Comparison of ENCODE assay signal across 14 cellular contexts in the genomic region with DNA sequence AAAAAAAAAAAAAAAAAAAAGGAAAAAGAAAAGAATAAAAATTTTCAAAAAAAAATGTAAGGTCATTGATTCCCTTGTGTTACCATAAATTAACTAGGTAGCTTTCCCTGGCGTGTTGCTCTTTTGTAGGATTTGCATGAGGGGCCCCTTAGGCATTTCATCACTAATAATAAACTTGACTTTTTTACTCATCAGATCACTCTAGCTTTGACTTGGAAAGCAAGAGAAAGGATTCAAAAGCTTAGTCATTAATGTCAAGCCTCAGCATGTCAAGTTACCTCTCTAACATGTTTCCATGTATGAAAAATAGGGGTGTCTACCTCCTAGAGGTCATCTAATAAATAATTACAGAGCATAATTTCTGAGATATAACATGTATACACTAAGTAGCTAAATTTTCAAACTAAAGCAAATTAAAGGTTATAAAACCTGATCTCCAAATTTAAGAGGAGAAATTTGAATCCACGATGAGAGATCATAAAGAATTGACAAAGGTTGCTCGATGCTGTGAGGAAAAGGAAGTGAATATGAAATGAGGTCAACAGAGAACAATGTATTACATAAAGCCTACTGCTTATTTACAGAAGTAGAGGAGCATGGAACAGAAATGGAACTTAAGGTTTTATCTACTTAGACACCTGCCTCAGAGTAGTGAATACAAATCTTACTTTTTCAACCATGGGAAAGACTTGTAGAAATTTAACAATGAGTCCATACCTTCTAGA.
DNase-seq lines count a peak whose midpoint lies in the region; ATAC-seq, FAIRE-seq and TF ChIP-seq lines count a peak whose summit lies in the region.
"Had no signal": no experiment of that assay in that cellular context is flagged by ENCODE, and none has a peak within 500 bp of the region (broad histone marks: within the 10 kb centered on the region; RNA-seq: fewer than 3 reads in every experiment).

No MANE protein-coding gene starts in this region.

- no peak for DNase-seq in GM12891 (ENCODE audit: insufficient read length, low spot score)
- DNase-seq in activated CD8-positive, alpha-beta T cell treated with anti-CD3 and anti-CD28 coated beads, Interleukin-2, amount 10 ng/mL, durations not matched to agents 7 days and 5 days: no peak
- no peak for DNase-seq in NCI-H510A treated with DMSO at 0.1 percent for 48 hours (lab: John Stamatoyannopoulos, UW)
- no peak for DNase-seq in DMS114 treated with DMSO at 0.1 percent for 48 hours (lab: John Stamatoyannopoulos, UW; ENCODE audit: unreplicated experiment)
- no peak for DNase-seq in NCI-H446 treated with DMSO at 0.1 percent for 48 hours (lab: John Stamatoyannopoulos, UW)
- DNase-seq: activated T-cell treated with anti-CD3 and anti-CD28 coated beads, Interleukin-2, amount 50 U/mL, for 4 hours; body of pancreas; naive B cell; NCI-H1930; OCI-M1 had no signal

- H3K27me3 Mint-ChIP-seq in activated CD8-positive, alpha-beta T cell treated with anti-CD3 and anti-CD28 coated beads, Interleukin-2, amount 10 ng/mL, durations not matched to agents 7 days and 5 days (ENCODE audit: low read depth): no peaks in the 10 kb centered on the region
- H3K27me3 Mint-ChIP-seq: naive B cell had no signal

- no peaks in the 10 kb centered on the region for H3K27me3 ChIP-seq in OCI-LY3 (ENCODE audit: low read depth, low read length)
- H3K27me3 ChIP-seq: body of pancreas had no signal

- no peaks in the 10 kb centered on the region for H3K79me2 ChIP-seq in OCI-LY3 (ENCODE audit: low read length)

- no peak for TF ChIP-seq POLR2A in GM12891 (IDR thresholded peaks at IDR 0.05; ENCODE audit: low read depth, low read length)

- H3K4me2 ChIP-seq in OCI-LY3 (ENCODE audit: low read length): peak overlapping the region; percentile 64

- POLR2A ChIA-PET in activated CD8-positive, alpha-beta T cell treated with anti-CD3 and anti-CD28 coated beads, Interleukin-2, amount 10 ng/mL, durations not matched to agents 7 days and 5 days (lab: Charles Lee): no interaction called here

- H3K9ac ChIP-seq in OCI-LY3 (ENCODE audit: low read length): peak overlapping the region; percentile 22; the same call in 1 of the 2 replicates

- CTCF ChIA-PET in activated CD8-positive, alpha-beta T cell treated with anti-CD3 and anti-CD28 coated beads, Interleukin-2, amount 10 ng/mL, durations not matched to agents 7 days and 5 days (lab: Charles Lee): interaction anchor here (1.0 to 2.7 kb wide), 2 partner anchors 109 to 152 kb away, joined by 3 to 12 read pairs; no protein-coding TSS in a partner anchor

- H3K4me3 ChIP-seq in OCI-LY3 (ENCODE audit: low read length): peak overlapping the region; percentile 17
- H3K4me3 ChIP-seq: body of pancreas had no signal

- H3K36me3 Mint-ChIP-seq in activated CD8-positive, alpha-beta T cell treated with anti-CD3 and anti-CD28 coated beads, Interleukin-2, amount 10 ng/mL, durations not matched to agents 7 days and 5 days (ENCODE audit: low read depth): peaks cover 8% of the 10 kb centered on the region
- H3K36me3 Mint-ChIP-seq: naive B cell had no signal

- peak overlapping the region; percentile 76 for H3K27ac ChIP-seq in OCI-LY3 (ENCODE audit: low read length)
- H3K27ac ChIP-seq: body of pancreas had no signal

- peaks cover 7% of the 10 kb centered on the region for H3K36me3 ChIP-seq in OCI-LY3 (replicated peaks; ENCODE audit: low read depth, low read length)

- H3K27ac Mint-ChIP-seq in activated CD8-positive, alpha-beta T cell treated with anti-CD3 and anti-CD28 coated beads, Interleukin-2, amount 10 ng/mL, durations not matched to agents 7 days and 5 days: no peak overlapping the region

- H3K4me3 Mint-ChIP-seq in activated CD8-positive, alpha-beta T cell treated with anti-CD3 and anti-CD28 coated beads, Interleukin-2, amount 10 ng/mL, durations not matched to agents 7 days and 5 days: no peak overlapping the region
- H3K4me3 Mint-ChIP-seq: activated T-cell treated with anti-CD3 and anti-CD28 coated beads, Interleukin-2, amount 50 U/mL, for 4 hours; naive B cell had no signal

- no peaks in the 10 kb centered on the region for H3K9me3 Mint-ChIP-seq in activated CD8-positive, alpha-beta T cell treated with anti-CD3 and anti-CD28 coated beads, Interleukin-2, amount 10 ng/mL, durations not matched to agents 7 days and 5 days (ENCODE audit: insufficient read depth)
- H3K9me3 Mint-ChIP-seq: activated T-cell treated with anti-CD3 and anti-CD28 coated beads, Interleukin-2, amount 50 U/mL, for 4 hours had no signal

- no peak for TF ChIP-seq CTCF in OCI-LY3 (IDR thresholded peaks at IDR 0.05; ENCODE audit: low read depth, low read length)

- ATAC-seq in GM19452 (IDR thresholded peaks at IDR 0.05; ENCODE audit: unreplicated experiment) (peak; percentile 50), HG02981 (IDR thresholded peaks at IDR 0.05; ENCODE audit: unreplicated experiment) (peak; percentile 74)
- ATAC-seq in activated CD8-positive, alpha-beta T cell treated with anti-CD3 and anti-CD28 coated beads, Interleukin-2, amount 10 ng/mL, durations not matched to agents 7 days and 5 days: no peak
- ATAC-seq: activated T-cell treated with anti-CD3 and anti-CD28 coated beads, Interleukin-2, amount 50 U/mL, for 4 hours; body of pancreas had no signal

- H3K4me1 ChIP-seq in OCI-LY3 (ENCODE audit: low read length): peaks cover 30% of the 10 kb centered on the region
- H3K4me1 ChIP-seq: body of pancreas had no signal

- H4K20me1 ChIP-seq in OCI-LY3 (ENCODE audit: insufficient read depth, low read length): no peaks in the 10 kb centered on the region

- H2AFZ ChIP-seq in OCI-LY3 (ENCODE audit: low read depth, low read length): no peak overlapping the region

- H3K4me1 Mint-ChIP-seq in activated CD8-positive, alpha-beta T cell treated with anti-CD3 and anti-CD28 coated beads, Interleukin-2, amount 10 ng/mL, durations not matched to agents 7 days and 5 days (ENCODE audit: low read depth): no peaks in the 10 kb centered on the region

- FAIRE-seq in GM12891 (lab: Jason Lieb, UNC): no peak
- FAIRE-seq: TTC549 had no signal

- no peaks in the 10 kb centered on the region for H3K9me3 ChIP-seq in OCI-LY3 (ENCODE audit: insufficient read depth, low read length)
- H3K9me3 ChIP-seq: body of pancreas had no signal

TF ChIP-seq in GM12891, 5 proteins besides CTCF, POLR2A, EP300 and RAD21:
- no peak for TF ChIP-seq PAX5 (IDR thresholded peaks at IDR 0.05; ENCODE audit: insufficient read depth, low read length, severe bottlenecking)
- peak; percentile 60 for TF ChIP-seq SPI1 (IDR thresholded peaks at IDR 0.05; ENCODE audit: low read depth, low read length)
- peak; percentile 71 for TF ChIP-seq POU2F2 (IDR thresholded peaks at IDR 0.05; ENCODE audit: low read depth, low read length)
